In the genomic region with DNA sequence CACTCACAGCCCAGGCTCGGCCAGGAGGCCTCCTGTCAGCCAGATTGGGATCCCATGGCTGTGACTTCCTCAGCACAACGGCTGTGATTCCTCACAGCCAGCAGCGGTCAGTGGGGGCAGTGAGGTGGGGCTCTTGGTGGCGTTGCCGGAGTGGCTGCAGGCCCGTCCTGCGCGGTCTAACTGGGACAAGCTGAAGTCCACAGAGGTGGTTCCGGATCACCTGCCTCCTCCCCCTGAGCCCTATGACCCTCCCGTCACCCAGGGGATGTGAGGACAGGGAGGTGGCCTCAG, we compare ENCODE assay signal across 21 cellular contexts. TPM values are rescaled to one million over a fixed set of nuclear protein-coding genes. Genes with fewer than 3 reads are reported as not detected.
DNase-seq lines count a peak whose midpoint lies in the region; ATAC-seq, FAIRE-seq and TF ChIP-seq lines count a peak whose summit lies in the region.
"Had no signal": no experiment of that assay in that cellular context is flagged by ENCODE, and none has a peak within 500 bp of the region (broad histone marks: within the 10 kb centered on the region; RNA-seq: fewer than 3 reads in every experiment).

No MANE protein-coding gene starts in this region.

- H3K9me3 Mint-ChIP-seq in endodermal cell (no peaks in the 10 kb centered on the region), nephron progenitor cell (no peaks in the 10 kb centered on the region)
- H3K9me3 Mint-ChIP-seq: CD4-positive, alpha-beta memory T cell; HFFc6 had no signal

- in situ Hi-C loops in HepG2 (cut with HindIII; ENCODE audit: extremely low pct_ligation_motif_present, low pct_unique_long_range_greater_than_20kb): no loop called here

- no peak for DNase-seq in HepG2 (ENCODE audit: low spot score)
- DNase-seq in right lobe of liver: no peak
- DNase-seq in endodermal cell: peak; percentile 54
- DNase-seq in nephron progenitor cell: no peak
- no peak for DNase-seq in urothelium cell line (ENCODE audit: low spot score)
- no peak for DNase-seq in stimulated activated CD8-positive, alpha-beta memory T cell treated with anti-CD3 and anti-CD28 coated beads, Interleukin-4, amount 100 ng/mL, for 48 hours
- no peak for DNase-seq in DMS114 treated with DMSO at 0.1 percent for 48 hours (lab: John Stamatoyannopoulos, UW; ENCODE audit: unreplicated experiment)
- DNase-seq: 8988T; CD4-positive, alpha-beta memory T cell; DMS79; HFFc6; KG1; NCI-H1417 treated with DMSO at 0.1 percent for 48 hours; NCI-H2029 treated with DMSO at 0.1 percent for 48 hours; NCI-H748 treated with DMSO at 0.1 percent for 48 hours; SJCRH30 had no signal

- peak overlapping the region; percentile 55 for H3K27ac Mint-ChIP-seq in endodermal cell
- peak overlapping the region; percentile 30 for H3K27ac Mint-ChIP-seq in nephron progenitor cell
- H3K27ac Mint-ChIP-seq: CD4-positive, alpha-beta memory T cell; HFFc6 had no signal

- CTCF ChIA-PET in HepG2 (lab: Yijun Ruan, JAX; ENCODE audit: low intra/inter-chr PET ratio, low total read pairs): no interaction called here

- H3K9me3 ChIP-seq in HepG2 (ENCODE audit: low read length) (no peaks in the 10 kb centered on the region), right lobe of liver (no peaks in the 10 kb centered on the region), endodermal cell (ENCODE audit: control insufficient read depth, low read length) (no peaks in the 10 kb centered on the region)
- H3K9me3 ChIP-seq: SJCRH30 had no signal

- no peaks in the 10 kb centered on the region for H4K20me1 ChIP-seq in HepG2 (ENCODE audit: insufficient read depth, low read length)

- H3K36me3 Mint-ChIP-seq in endodermal cell (ENCODE audit: low read depth) (no peaks in the 10 kb centered on the region), nephron progenitor cell (ENCODE audit: low read depth) (no peaks in the 10 kb centered on the region)
- H3K36me3 Mint-ChIP-seq: CD4-positive, alpha-beta memory T cell had no signal

- BruUV-seq in HepG2 (replicated peaks; lab: Mats Ljungman, UMichigan): no TSS peak

- peak overlapping the region; percentile 82 for H3K4me2 ChIP-seq in HepG2 (ENCODE audit: low read depth, low read length)

- no peak for TF ChIP-seq EP300 in HepG2 (IDR thresholded peaks at IDR 0.05; ENCODE audit: low read depth in 2 of 2, low read length in 2 of 2)
- no peak for TF ChIP-seq EP300 in HepG2 (CRISPR knock-in tag; IDR thresholded peaks at IDR 0.05; ENCODE audit: borderline replicate concordance)

- 25% methylated on average over 6 of the region's 10 CpGs for WGBS in HepG2 (ENCODE audit: low lambda C conversion rate)
- WGBS in right lobe of liver (ENCODE audit: insufficient coverage, low coverage, low lambda C conversion rate, missing lambda C conversion rate): no CpG with 5 or more reads among the region's 10 CpGs
- 71 to 88% methylated on average over 4 to 10 of the region's 10 CpGs for WGBS in endodermal cell (ENCODE audit: insufficient coverage in 1 of 2, insufficient read length in 1 of 2), 2 experiments

- H3K4me1 Mint-ChIP-seq in endodermal cell (peaks cover 38% of the 10 kb centered on the region), nephron progenitor cell (peaks cover 54% of the 10 kb centered on the region)

- no peaks in the 10 kb centered on the region for H3K79me2 ChIP-seq in HepG2 (ENCODE audit: insufficient read depth, low read length)

- ATAC-seq in HepG2: peak; percentile 37
- no peak for ATAC-seq in right lobe of liver
- ATAC-seq in HG03439 (IDR thresholded peaks at IDR 0.05; ENCODE audit: unreplicated experiment): no peak

- POLR2A ChIA-PET in HepG2 (lab: Yijun Ruan, JAX): no interaction called here

- TF ChIP-seq CTCF in HepG2 (CRISPR knock-in tag; IDR thresholded peaks at IDR 0.05) (no peak), right lobe of liver (IDR thresholded peaks at IDR 0.05) (no peak), endodermal cell (conservative IDR thresholded peaks at IDR 0.05) (no peak), nephron progenitor cell (IDR thresholded peaks at IDR 0.05) (no peak)

- H3K27ac ChIP-seq in HepG2 (ENCODE audit: extremely low read length, insufficient read depth, low read length) (no peak overlapping the region), right lobe of liver (no peak overlapping the region), endodermal cell (ENCODE audit: low read depth, low read length) (no peak overlapping the region)
- H3K27ac ChIP-seq: HL-60, RWPE1, SJCRH30 had no signal

- H3K27me3 Mint-ChIP-seq in endodermal cell (ENCODE audit: insufficient read depth): peaks cover 27% of the 10 kb centered on the region
- peaks cover 10% of the 10 kb centered on the region for H3K27me3 Mint-ChIP-seq in nephron progenitor cell (ENCODE audit: low read depth, poor library complexity)

- FAIRE-seq in HepG2 (lab: Jason Lieb, UNC): no peak
- FAIRE-seq in urothelium cell line (lab: Jason Lieb, UNC): peak; percentile 23

- TF ChIP-seq RAD21 in HepG2 (CRISPR knock-in tag; IDR thresholded peaks at IDR 0.05): no peak

- H3K4me1 ChIP-seq in HepG2 (ENCODE audit: insufficient read depth, low read length): peaks cover 63% of the 10 kb centered on the region
- H3K4me1 ChIP-seq in right lobe of liver: no peaks in the 10 kb centered on the region
- peaks cover 42% of the 10 kb centered on the region for H3K4me1 ChIP-seq in endodermal cell (ENCODE audit: control insufficient read depth, insufficient read depth, low read length)

- TF ChIP-seq POLR2A in HepG2 (IDR thresholded peaks at IDR 0.05; ENCODE audit: insufficient read depth in 1 of 2, low read depth in 2 of 2, low read length in 2 of 2) (no peak), right lobe of liver (IDR thresholded peaks at IDR 0.05) (no peak)

- H3K27me3 ChIP-seq in HepG2 (ENCODE audit: control insufficient read depth in 1 of 2, insufficient read depth in 2 of 2, low read length in 2 of 2) (peaks cover 14 to 62% of the 10 kb centered on the region in 2 experiments), right lobe of liver (no peaks in the 10 kb centered on the region), endodermal cell (ENCODE audit: control insufficient read depth, insufficient read depth, low read length, poor library complexity, severe bottlenecking) (no peaks in the 10 kb centered on the region)
- H3K27me3 ChIP-seq: SJCRH30 had no signal

- H3K36me3 ChIP-seq in HepG2 (replicated peaks in 1 of 2; ENCODE audit: control insufficient read depth in 1 of 2, insufficient read depth in 2 of 2, low read length in 2 of 2): no peaks in the 10 kb centered on the region
- H3K36me3 ChIP-seq in right lobe of liver: no peaks in the 10 kb centered on the region
- no peaks in the 10 kb centered on the region for H3K36me3 ChIP-seq in endodermal cell (ENCODE audit: control insufficient read depth, insufficient read depth, low read length)
- H3K36me3 ChIP-seq: SJCRH30 had no signal

- H3K4me3 Mint-ChIP-seq in endodermal cell: no peak overlapping the region
- H3K4me3 Mint-ChIP-seq in nephron progenitor cell: no peak overlapping the region
- H3K4me3 Mint-ChIP-seq: CD4-positive, alpha-beta memory T cell; HFFc6 had no signal

- peak overlapping the region; percentile 9 to 66 (median 35); a peak in 4 of 6 replicates for H3K4me3 ChIP-seq in HepG2 (replicated peaks in 1 of 3; ENCODE audit: insufficient read depth in 1 of 3, low read depth in 2 of 3, low read length in 3 of 3)
- no peak overlapping the region for H3K4me3 ChIP-seq in right lobe of liver
- no peak overlapping the region for H3K4me3 ChIP-seq in endodermal cell (ENCODE audit: low read length)
- H3K4me3 ChIP-seq: SJCRH30 had no signal

- H3K9ac ChIP-seq in HepG2 (ENCODE audit: insufficient read depth, low read depth, low read length) (peak overlapping the region; percentile 35; the same call in 1 of the 2 replicates), endodermal cell (ENCODE audit: extremely low read depth, low read length, poor library complexity, severe bottlenecking) (no peak overlapping the region)

- intact Hi-C loops in HepG2 (cut with micrococcal nuclease; ENCODE audit: unreplicated experiment) (no loop called here), right lobe of liver (cut with DNase I) (no loop called here)

- no peak overlapping the region for H2AFZ ChIP-seq in HepG2 (ENCODE audit: low read length)

RNA-seq across cellular contexts. Expression of gene MLKL, which starts 34.4 kb away (rescaled TPM):
- total RNA-seq in HepG2 (2016; rRNA removed; fragmentation: Illumina TruSeq; extraction: Trizol): 10.7 TPM in 2 replicates
- 3.0 TPM in 2 replicates for total RNA-seq in HepG2 (2016; cell fraction: cytosol; rRNA removed; fragmentation: Illumina TruSeq; extraction: Trizol; ENCODE audit: low read depth)
- 11.8 and 11.9 TPM in 2 replicates for total RNA-seq in HepG2 (2016; cell fraction: insoluble cytoplasmic fraction; rRNA removed; fragmentation: Illumina TruSeq; extraction: Trizol)
- 5.1 and 6.4 TPM in 2 replicates for total RNA-seq in HepG2 (2016; cell fraction: membrane; rRNA removed; fragmentation: Illumina TruSeq; extraction: Trizol)
- total RNA-seq in HepG2 (2016; cell fraction: nucleus; rRNA removed; fragmentation: Illumina TruSeq; extraction: Trizol): 8.9 and 10.4 TPM in 2 replicates
- polyA plus RNA-seq in HepG2 (2011; rRNA removed): 5.5 and 6.4 TPM in 2 replicates
- polyA plus RNA-seq in HepG2 (2011; cell fraction: cytosol; rRNA removed): 2.9 and 3.0 TPM in 2 replicates
- polyA plus RNA-seq in HepG2 (2011; cell fraction: nucleus; rRNA removed): 8.3 and 10.0 TPM in 2 replicates
- polyA plus RNA-seq in HepG2 (2012): 4.3 and 4.5 TPM in 2 replicates
- 2.2 and 2.4 TPM in 2 replicates for polyA plus RNA-seq in HepG2 (2016; cell fraction: cytosol; fragmentation: Illumina TruSeq; extraction: Trizol; ENCODE audit: low read depth)
- 9.8 and 12.2 TPM in 2 replicates for polyA plus RNA-seq in HepG2 (2016; cell fraction: insoluble cytoplasmic fraction; fragmentation: Illumina TruSeq; extraction: Trizol; ENCODE audit: low read depth)
- 3.3 and 3.5 TPM in 2 replicates for polyA plus RNA-seq in HepG2 (2016; cell fraction: membrane; fragmentation: Illumina TruSeq; extraction: Trizol; ENCODE audit: low read depth)
- 14.3 and 17.1 TPM in 2 replicates for polyA plus RNA-seq in HepG2 (2016; cell fraction: nucleus; fragmentation: Illumina TruSeq; extraction: Trizol; ENCODE audit: insufficient read depth, low read depth)
- polyA minus RNA-seq in HepG2 (2011; rRNA and poly(A)+ RNA removed; ENCODE audit: low replicate concordance): 2.2 and 23.2 TPM in 2 replicates
- 1.8 and 2.8 TPM in 2 replicates for polyA minus RNA-seq in HepG2 (2011; cell fraction: cytosol; rRNA and poly(A)+ RNA removed)
- polyA minus RNA-seq in HepG2 (2011; cell fraction: nucleus; rRNA and poly(A)+ RNA removed): 9.5 and 12.4 TPM in 2 replicates
- total RNA-seq in right lobe of liver: 10 to 100 TPM in 1 of 6 experiments, 1 to 10 TPM in 5; 2.6 to 13.1 (median 6.1) TPM
- 1 to 10 TPM in 1 of 2 donors, under 1 TPM in 1; 0.22 to 1.3 TPM for total RNA-seq in endodermal cell
- polyA plus RNA-seq in endodermal cell (2013, experiment 1 of 2): 0.57 TPM
- polyA plus RNA-seq in endodermal cell (2013, experiment 2 of 2): 0.62 TPM
- total RNA-seq: SJCRH30 had no signal

RNA-seq across cellular contexts. Expression of gene FA2H, which starts 39.5 kb away (rescaled TPM):
- total RNA-seq in HepG2 (2016; rRNA removed; fragmentation: Illumina TruSeq; extraction: Trizol) (not detected in 2 replicates), right lobe of liver (1 to 10 TPM in 1 of 6 experiments, under 1 TPM in 2, not detected in 3; 0.19 to 1.2 (median 0.22) TPM), endodermal cell (1 to 10 TPM; 2.1 to 2.4 TPM)
- total RNA-seq in HepG2 (2016; cell fraction: cytosol; rRNA removed; fragmentation: Illumina TruSeq; extraction: Trizol; ENCODE audit: low read depth): not detected in 2 replicates
- not detected in 2 replicates for total RNA-seq in HepG2 (2016; cell fraction: insoluble cytoplasmic fraction; rRNA removed; fragmentation: Illumina TruSeq; extraction: Trizol)
- not detected in 2 replicates for total RNA-seq in HepG2 (2016; cell fraction: membrane; rRNA removed; fragmentation: Illumina TruSeq; extraction: Trizol)
- not detected in 2 replicates for total RNA-seq in HepG2 (2016; cell fraction: nucleus; rRNA removed; fragmentation: Illumina TruSeq; extraction: Trizol)
- 0.09 and 0.20 TPM in 2 replicates for polyA plus RNA-seq in HepG2 (2011; rRNA removed)
- 0.03 TPM in 1 of 2 replicates, not detected in the other for polyA plus RNA-seq in HepG2 (2011; cell fraction: cytosol; rRNA removed)
- polyA plus RNA-seq in HepG2 (2011; cell fraction: nucleus; rRNA removed): 0.05 TPM in 1 of 2 replicates, not detected in the other
- polyA plus RNA-seq in HepG2 (2012): 0.07 TPM in 1 of 2 replicates, not detected in the other
- not detected in 2 replicates for polyA plus RNA-seq in HepG2 (2016; cell fraction: cytosol; fragmentation: Illumina TruSeq; extraction: Trizol; ENCODE audit: low read depth)
- polyA plus RNA-seq in HepG2 (2016; cell fraction: insoluble cytoplasmic fraction; fragmentation: Illumina TruSeq; extraction: Trizol; ENCODE audit: low read depth): 0.11 TPM in 1 of 2 replicates, not detected in the other
- not detected in 2 replicates for polyA plus RNA-seq in HepG2 (2016; cell fraction: membrane; fragmentation: Illumina TruSeq; extraction: Trizol; ENCODE audit: low read depth)
- polyA plus RNA-seq in HepG2 (2016; cell fraction: nucleus; fragmentation: Illumina TruSeq; extraction: Trizol; ENCODE audit: insufficient read depth, low read depth): 0.38 TPM in 1 of 2 replicates, not detected in the other
- 42.8 TPM in 1 of 2 replicates, not detected in the other for polyA minus RNA-seq in HepG2 (2011; rRNA and poly(A)+ RNA removed; ENCODE audit: low replicate concordance)
- 0.35 TPM in 1 of 2 replicates, not detected in the other for polyA minus RNA-seq in HepG2 (2011; cell fraction: cytosol; rRNA and poly(A)+ RNA removed)
- polyA minus RNA-seq in HepG2 (2011; cell fraction: nucleus; rRNA and poly(A)+ RNA removed): not detected in 2 replicates
- 0.39 TPM for polyA plus RNA-seq in endodermal cell (2013, experiment 1 of 2)
- 0.50 TPM for polyA plus RNA-seq in endodermal cell (2013, experiment 2 of 2)
- total RNA-seq: H4, HFFc6, SJCRH30 had no signal
- polyA plus RNA-seq: BJ had no signal

Comparison
In these comparisons a context has a peak if more than half of its experiments do, and no peak if none do; other contexts are left out.
1. H3K4me3 ChIP-seq: peak in HepG2 (3 of 3); none in right lobe of liver (0 of 3) and endodermal cell (single experiment).